ENCODE assay signal across 1 cellular context in the genomic region with DNA sequence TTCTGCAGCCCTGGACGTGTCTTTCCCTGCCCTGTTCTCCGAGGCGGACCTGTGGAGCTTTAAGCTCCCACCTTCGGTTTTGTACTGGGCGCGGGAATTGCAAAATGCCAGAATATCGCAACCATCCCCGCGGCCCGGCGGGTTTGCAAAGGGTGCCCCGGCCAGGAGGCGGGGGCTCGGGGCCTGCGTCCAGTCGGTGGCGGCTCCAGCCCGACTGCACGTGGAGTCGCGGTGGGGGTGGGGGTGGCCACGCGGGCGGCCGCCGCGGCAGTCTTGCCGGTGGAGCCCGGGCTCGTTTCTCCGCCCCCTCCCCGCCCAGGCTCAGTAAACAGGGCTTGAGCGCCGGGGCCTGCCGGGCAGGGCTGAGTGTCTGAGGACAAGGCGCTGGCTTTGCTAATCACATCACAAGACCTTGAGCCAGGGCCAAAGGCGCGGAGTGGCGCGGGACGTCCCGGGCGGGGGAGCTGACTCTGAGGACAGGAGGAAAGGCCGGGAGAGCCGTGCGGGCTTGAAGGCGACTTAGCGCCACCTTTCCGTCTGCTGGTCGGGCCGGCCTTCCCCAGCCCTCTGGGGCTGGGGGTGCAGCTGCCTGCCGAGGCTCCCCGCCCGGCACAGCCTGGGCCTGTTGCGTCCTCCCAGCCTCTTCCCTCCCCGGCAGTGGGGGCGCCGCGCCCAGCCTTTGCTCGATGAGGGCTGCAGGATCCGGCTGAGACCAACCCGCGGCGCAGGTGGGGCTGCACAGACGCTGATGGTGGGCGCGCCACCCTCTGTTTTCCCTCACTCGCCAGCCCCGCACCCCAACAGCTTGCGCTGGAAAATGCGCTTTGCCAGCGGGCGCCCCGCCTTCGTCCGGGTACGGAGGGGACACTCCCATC.
TF ChIP-seq lines count a peak whose summit lies in the region.

No MANE protein-coding gene starts in this region.

TF ChIP-seq in HepG2, 621 proteins besides CTCF, POLR2A, EP300 and RAD21 (continued from another document and continues in another):
- TF ChIP-seq, protein P1, sequence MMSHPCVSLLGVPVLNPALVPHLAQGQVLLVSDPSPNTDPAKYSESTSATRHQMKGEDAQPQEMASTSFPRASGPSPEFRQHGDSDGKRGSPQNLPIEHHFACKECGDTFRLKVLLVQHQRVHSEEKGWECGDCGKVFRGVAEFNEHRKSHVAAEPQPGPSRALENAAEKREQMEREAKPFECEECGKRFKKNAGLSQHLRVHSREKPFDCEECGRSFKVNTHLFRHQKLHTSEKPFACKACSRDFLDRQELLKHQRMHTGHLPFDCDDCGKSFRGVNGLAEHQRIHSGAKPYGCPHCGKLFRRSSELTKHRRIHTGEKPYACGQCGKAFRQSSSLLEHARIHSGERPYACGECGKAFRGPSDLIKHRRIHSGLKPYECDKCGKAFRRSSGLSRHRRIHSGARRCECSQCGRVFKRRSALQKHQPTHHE (CRISPR knock-in tag; IDR thresholded peaks at IDR 0.05; ENCODE audit: borderline replicate concordance), result no peak; the same call in 1 of the 2 replicates
- TF ChIP-seq HDAC6 (IDR thresholded peaks at IDR 0.05; ENCODE audit: low read depth, low read length) (no peak), KMT2B (CRISPR knock-in tag; IDR thresholded peaks at IDR 0.05) (peak; percentile 63), ZNF569 (CRISPR knock-in tag; IDR thresholded peaks at IDR 0.05; ENCODE audit: borderline replicate concordance) (no peak), CAMTA2 (CRISPR knock-in tag; IDR thresholded peaks at IDR 0.05; ENCODE audit: borderline replicate concordance) (no peak), ELF3 (CRISPR knock-in tag; IDR thresholded peaks at IDR 0.05) (no peak; the same call in none of the 2 replicates), ZNF337 (CRISPR knock-in tag; IDR thresholded peaks at IDR 0.05; ENCODE audit: borderline replicate concordance, low read depth) (no peak; the same call in 1 of the 2 replicates), ZNF776 (CRISPR knock-in tag; IDR thresholded peaks at IDR 0.05) (no peak; the same call in none of the 2 replicates), KDM5B (CRISPR knock-in tag; IDR thresholded peaks at IDR 0.05; ENCODE audit: borderline replicate concordance) (peak; percentile 93), ZNF124 (CRISPR knock-in tag; IDR thresholded peaks at IDR 0.05) (no peak), HDAC2 (CRISPR knock-in tag; IDR thresholded peaks at IDR 0.05) (peak; percentile 85; the same call in 1 of the 2 replicates), NFE2L1 (CRISPR knock-in tag; IDR thresholded peaks at IDR 0.05; ENCODE audit: borderline replicate concordance) (no peak; the same call in 1 of the 2 replicates), U2AF2 (IDR thresholded peaks at IDR 0.05; ENCODE audit: low read depth, low read length) (peak; percentile 34; the same call in 1 of the 2 replicates), ZNF556 (CRISPR knock-in tag; IDR thresholded peaks at IDR 0.05; ENCODE audit: borderline replicate concordance) (peak; percentile 80; the same call in 1 of the 2 replicates), IRX3 (CRISPR knock-in tag; IDR thresholded peaks at IDR 0.05; ENCODE audit: borderline replicate concordance, low read depth) (peak; percentile 43), ZNF282 (IDR thresholded peaks at IDR 0.05; ENCODE audit: partially characterized antibody) (no peak), MEIS2 (CRISPR knock-in tag; IDR thresholded peaks at IDR 0.05) (peak; percentile 19; the same call in 1 of the 2 replicates), NCOR1 (IDR thresholded peaks at IDR 0.05; ENCODE audit: borderline replicate concordance, low read length) (peak; percentile 68; the same call in 1 of the 2 replicates)
- TF ChIP-seq, protein P2, sequence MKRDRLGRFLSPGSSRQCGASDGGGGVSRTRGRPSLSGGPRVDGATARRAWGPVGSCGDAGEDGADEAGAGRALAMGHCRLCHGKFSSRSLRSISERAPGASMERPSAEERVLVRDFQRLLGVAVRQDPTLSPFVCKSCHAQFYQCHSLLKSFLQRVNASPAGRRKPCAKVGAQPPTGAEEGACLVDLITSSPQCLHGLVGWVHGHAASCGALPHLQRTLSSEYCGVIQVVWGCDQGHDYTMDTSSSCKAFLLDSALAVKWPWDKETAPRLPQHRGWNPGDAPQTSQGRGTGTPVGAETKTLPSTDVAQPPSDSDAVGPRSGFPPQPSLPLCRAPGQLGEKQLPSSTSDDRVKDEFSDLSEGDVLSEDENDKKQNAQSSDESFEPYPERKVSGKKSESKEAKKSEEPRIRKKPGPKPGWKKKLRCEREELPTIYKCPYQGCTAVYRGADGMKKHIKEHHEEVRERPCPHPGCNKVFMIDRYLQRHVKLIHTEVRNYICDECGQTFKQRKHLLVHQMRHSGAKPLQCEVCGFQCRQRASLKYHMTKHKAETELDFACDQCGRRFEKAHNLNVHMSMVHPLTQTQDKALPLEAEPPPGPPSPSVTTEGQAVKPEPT (CRISPR knock-in tag; IDR thresholded peaks at IDR 0.05; ENCODE audit: low read depth), result peak; percentile 75; the same call in 1 of the 2 replicates
- TF ChIP-seq, protein P3, sequence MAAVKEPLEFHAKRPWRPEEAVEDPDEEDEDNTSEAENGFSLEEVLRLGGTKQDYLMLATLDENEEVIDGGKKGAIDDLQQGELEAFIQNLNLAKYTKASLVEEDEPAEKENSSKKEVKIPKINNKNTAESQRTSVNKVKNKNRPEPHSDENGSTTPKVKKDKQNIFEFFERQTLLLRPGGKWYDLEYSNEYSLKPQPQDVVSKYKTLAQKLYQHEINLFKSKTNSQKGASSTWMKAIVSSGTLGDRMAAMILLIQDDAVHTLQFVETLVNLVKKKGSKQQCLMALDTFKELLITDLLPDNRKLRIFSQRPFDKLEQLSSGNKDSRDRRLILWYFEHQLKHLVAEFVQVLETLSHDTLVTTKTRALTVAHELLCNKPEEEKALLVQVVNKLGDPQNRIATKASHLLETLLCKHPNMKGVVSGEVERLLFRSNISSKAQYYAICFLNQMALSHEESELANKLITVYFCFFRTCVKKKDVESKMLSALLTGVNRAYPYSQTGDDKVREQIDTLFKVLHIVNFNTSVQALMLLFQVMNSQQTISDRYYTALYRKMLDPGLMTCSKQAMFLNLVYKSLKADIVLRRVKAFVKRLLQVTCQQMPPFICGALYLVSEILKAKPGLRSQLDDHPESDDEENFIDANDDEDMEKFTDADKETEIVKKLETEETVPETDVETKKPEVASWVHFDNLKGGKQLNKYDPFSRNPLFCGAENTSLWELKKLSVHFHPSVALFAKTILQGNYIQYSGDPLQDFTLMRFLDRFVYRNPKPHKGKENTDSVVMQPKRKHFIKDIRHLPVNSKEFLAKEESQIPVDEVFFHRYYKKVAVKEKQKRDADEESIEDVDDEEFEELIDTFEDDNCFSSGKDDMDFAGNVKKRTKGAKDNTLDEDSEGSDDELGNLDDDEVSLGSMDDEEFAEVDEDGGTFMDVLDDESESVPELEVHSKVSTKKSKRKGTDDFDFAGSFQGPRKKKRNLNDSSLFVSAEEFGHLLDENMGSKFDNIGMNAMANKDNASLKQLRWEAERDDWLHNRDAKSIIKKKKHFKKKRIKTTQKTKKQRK (IDR thresholded peaks at IDR 0.05; ENCODE audit: low read length), result no peak
- TF ChIP-seq, protein P4, sequence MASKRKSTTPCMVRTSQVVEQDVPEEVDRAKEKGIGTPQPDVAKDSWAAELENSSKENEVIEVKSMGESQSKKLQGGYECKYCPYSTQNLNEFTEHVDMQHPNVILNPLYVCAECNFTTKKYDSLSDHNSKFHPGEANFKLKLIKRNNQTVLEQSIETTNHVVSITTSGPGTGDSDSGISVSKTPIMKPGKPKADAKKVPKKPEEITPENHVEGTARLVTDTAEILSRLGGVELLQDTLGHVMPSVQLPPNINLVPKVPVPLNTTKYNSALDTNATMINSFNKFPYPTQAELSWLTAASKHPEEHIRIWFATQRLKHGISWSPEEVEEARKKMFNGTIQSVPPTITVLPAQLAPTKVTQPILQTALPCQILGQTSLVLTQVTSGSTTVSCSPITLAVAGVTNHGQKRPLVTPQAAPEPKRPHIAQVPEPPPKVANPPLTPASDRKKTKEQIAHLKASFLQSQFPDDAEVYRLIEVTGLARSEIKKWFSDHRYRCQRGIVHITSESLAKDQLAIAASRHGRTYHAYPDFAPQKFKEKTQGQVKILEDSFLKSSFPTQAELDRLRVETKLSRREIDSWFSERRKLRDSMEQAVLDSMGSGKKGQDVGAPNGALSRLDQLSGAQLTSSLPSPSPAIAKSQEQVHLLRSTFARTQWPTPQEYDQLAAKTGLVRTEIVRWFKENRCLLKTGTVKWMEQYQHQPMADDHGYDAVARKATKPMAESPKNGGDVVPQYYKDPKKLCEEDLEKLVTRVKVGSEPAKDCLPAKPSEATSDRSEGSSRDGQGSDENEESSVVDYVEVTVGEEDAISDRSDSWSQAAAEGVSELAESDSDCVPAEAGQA (IDR thresholded peaks at IDR 0.05; ENCODE audit: low read depth), result no peak
- TF ChIP-seq, protein P4 (CRISPR knock-in tag; IDR thresholded peaks at IDR 0.05; ENCODE audit: borderline replicate concordance), result 0 out of 2 replicates have a peak, but pooled peaks have one; percentile 3
- TF ChIP-seq, protein P5, sequence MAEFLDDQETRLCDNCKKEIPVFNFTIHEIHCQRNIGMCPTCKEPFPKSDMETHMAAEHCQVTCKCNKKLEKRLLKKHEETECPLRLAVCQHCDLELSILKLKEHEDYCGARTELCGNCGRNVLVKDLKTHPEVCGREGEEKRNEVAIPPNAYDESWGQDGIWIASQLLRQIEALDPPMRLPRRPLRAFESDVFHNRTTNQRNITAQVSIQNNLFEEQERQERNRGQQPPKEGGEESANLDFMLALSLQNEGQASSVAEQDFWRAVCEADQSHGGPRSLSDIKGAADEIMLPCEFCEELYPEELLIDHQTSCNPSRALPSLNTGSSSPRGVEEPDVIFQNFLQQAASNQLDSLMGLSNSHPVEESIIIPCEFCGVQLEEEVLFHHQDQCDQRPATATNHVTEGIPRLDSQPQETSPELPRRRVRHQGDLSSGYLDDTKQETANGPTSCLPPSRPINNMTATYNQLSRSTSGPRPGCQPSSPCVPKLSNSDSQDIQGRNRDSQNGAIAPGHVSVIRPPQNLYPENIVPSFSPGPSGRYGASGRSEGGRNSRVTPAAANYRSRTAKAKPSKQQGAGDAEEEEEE (CRISPR knock-in tag; IDR thresholded peaks at IDR 0.05; ENCODE audit: borderline replicate concordance), result 0 out of 2 replicates have a peak, but pooled peaks have one; percentile 95
- TF ChIP-seq, protein P6, sequence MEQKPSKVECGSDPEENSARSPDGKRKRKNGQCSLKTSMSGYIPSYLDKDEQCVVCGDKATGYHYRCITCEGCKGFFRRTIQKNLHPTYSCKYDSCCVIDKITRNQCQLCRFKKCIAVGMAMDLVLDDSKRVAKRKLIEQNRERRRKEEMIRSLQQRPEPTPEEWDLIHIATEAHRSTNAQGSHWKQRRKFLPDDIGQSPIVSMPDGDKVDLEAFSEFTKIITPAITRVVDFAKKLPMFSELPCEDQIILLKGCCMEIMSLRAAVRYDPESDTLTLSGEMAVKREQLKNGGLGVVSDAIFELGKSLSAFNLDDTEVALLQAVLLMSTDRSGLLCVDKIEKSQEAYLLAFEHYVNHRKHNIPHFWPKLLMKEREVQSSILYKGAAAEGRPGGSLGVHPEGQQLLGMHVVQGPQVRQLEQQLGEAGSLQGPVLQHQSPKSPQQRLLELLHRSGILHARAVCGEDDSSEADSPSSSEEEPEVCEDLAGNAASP (CRISPR knock-in tag; IDR thresholded peaks at IDR 0.05; ENCODE audit: borderline replicate concordance), result peak; percentile 87; the same call in 1 of the 2 replicates
- TF ChIP-seq, protein P7, sequence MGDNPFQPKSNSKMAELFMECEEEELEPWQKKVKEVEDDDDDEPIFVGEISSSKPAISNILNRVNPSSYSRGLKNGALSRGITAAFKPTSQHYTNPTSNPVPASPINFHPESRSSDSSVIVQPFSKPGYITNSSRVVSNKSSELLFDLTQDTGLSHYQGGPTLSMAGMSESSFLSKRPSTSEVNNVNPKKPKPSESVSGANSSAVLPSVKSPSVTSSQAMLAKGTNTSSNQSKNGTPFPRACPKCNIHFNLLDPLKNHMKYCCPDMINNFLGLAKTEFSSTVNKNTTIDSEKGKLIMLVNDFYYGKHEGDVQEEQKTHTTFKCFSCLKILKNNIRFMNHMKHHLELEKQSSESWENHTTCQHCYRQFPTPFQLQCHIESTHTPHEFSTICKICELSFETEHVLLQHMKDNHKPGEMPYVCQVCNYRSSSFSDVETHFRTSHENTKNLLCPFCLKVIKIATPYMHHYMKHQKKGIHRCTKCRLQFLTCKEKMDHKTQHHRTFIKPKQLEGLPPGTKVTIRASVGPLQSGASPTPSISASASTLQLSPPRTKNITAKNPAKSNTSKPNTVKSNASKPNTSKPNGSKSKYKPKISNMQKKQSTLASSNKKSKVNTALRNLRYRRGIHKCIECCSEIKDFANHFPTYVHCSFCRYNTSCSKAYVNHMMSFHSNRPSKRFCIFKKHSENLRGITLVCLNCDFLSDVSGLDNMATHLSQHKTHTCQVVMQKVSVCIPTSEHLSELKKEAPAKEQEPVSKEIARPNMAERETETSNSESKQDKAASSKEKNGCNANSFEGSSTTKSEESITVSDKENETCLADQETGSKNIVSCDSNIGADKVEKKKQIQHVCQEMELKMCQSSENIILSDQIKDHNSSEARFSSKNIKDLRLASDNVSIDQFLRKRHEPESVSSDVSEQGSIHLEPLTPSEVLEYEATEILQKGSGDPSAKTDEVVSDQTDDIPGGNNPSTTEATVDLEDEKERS (CRISPR knock-in tag; IDR thresholded peaks at IDR 0.05), result no peak
- TF ChIP-seq, protein P8, sequence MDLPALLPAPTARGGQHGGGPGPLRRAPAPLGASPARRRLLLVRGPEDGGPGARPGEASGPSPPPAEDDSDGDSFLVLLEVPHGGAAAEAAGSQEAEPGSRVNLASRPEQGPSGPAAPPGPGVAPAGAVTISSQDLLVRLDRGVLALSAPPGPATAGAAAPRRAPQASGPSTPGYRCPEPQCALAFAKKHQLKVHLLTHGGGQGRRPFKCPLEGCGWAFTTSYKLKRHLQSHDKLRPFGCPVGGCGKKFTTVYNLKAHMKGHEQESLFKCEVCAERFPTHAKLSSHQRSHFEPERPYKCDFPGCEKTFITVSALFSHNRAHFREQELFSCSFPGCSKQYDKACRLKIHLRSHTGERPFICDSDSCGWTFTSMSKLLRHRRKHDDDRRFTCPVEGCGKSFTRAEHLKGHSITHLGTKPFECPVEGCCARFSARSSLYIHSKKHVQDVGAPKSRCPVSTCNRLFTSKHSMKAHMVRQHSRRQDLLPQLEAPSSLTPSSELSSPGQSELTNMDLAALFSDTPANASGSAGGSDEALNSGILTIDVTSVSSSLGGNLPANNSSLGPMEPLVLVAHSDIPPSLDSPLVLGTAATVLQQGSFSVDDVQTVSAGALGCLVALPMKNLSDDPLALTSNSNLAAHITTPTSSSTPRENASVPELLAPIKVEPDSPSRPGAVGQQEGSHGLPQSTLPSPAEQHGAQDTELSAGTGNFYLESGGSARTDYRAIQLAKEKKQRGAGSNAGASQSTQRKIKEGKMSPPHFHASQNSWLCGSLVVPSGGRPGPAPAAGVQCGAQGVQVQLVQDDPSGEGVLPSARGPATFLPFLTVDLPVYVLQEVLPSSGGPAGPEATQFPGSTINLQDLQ (CRISPR knock-in tag; IDR thresholded peaks at IDR 0.05), result peak; percentile 18; the same call in 1 of the 2 replicates
